35 cellular contexts compared by ENCODE assay signal in genomic region chr4:86551387-86551786, GRCh38. TPM values are rescaled to one million over a fixed set of nuclear protein-coding genes. Genes with fewer than 3 reads are reported as not detected.
"Had no signal": no experiment of that assay in that cellular context is flagged by ENCODE, and none has a peak within 500 bp of the region (broad histone marks: within the 10 kb centered on the region; RNA-seq: fewer than 3 reads in every experiment).

No MANE protein-coding gene starts in this region.

- H3K27me3 ChIP-seq: MG63 had no signal

- H3K36me3 ChIP-seq: MG63 had no signal

- DNase-seq: Karpas-422, Kasumi-1, MG63, MM.1S, MV-4-11, NCI-H1048, NCI-H1092, NCI-H1092 treated with DMSO at 0.1 percent for 48 hours, NCI-H1105, NCI-H1105 treated with DMSO at 0.1 percent for 48 hours, NCI-H1417, NCI-H1417 treated with DMSO at 0.1 percent for 48 hours, NCI-H1436, NCI-H1436 treated with DMSO at 0.1 percent for 48 hours, NCI-H146, NCI-H1694, NCI-H1694 treated with DMSO at 0.1 percent for 48 hours, NCI-H187, NCI-H187 treated with DMSO at 0.1 percent for 48 hours, NCI-H1930, NCI-H2029, NCI-H2029 treated with DMSO at 0.1 percent for 48 hours, NCI-H2081, NCI-H2081 treated with DMSO at 0.1 percent for 48 hours, NCI-H2107, NCI-H2171, NCI-H2171 treated with DMSO at 0.1 percent for 48 hours, NCI-H2227 treated with DMSO at 0.1 percent for 48 hours, NCI-H226, NCI-H345, NCI-H446, NCI-H446 treated with DMSO at 0.1 percent for 48 hours, NCI-H510A, NCI-H510A treated with DMSO at 0.1 percent for 48 hours had no signal

- H3K4me3 ChIP-seq: MG63 had no signal

- H3K9me3 ChIP-seq: MG63 had no signal

RNA-seq across cellular contexts. Expression of gene PTPN13, which starts 42.7 kb away (rescaled TPM):
- total RNA-seq: LHCN-M2 had no signal
